19 cellular contexts compared by ENCODE assay signal in genomic region chr1:204367193-204367858, GRCh38.
"Had no signal": no experiment of that assay in that cellular context is flagged by ENCODE, and none has a peak within 500 bp of the region (broad histone marks: within the 10 kb centered on the region; RNA-seq: fewer than 3 reads in every experiment).

No MANE protein-coding gene starts in this region.

- H3K4me3 Mint-ChIP-seq: memory B cell, mesothelial cell of epicardium, natural killer cell, neural crest cell, type B pancreatic cell had no signal

- FAIRE-seq: islet of Langerhans, pancreas, small intestine, urothelium cell line had no signal

- H3K36me3 ChIP-seq: gastrocnemius medialis, heart right ventricle, pancreas had no signal

- H3K27ac ChIP-seq: coronary artery, gastrocnemius medialis, heart right ventricle, pancreas had no signal

- H3K9me3 ChIP-seq: gastrocnemius medialis, heart right ventricle, pancreas had no signal

- H3K4me1 Mint-ChIP-seq: neural crest cell had no signal

- H3K4me3 ChIP-seq: coronary artery, gastrocnemius medialis, heart right ventricle, pancreas had no signal

- H3K27me3 ChIP-seq: pancreas had no signal

- ATAC-seq: gastrocnemius medialis, heart right ventricle, natural killer cell, pancreas, right cardiac atrium had no signal

- H3K9me3 Mint-ChIP-seq: memory B cell, mesothelial cell of epicardium, natural killer cell, neural crest cell, type B pancreatic cell had no signal

- DNase-seq: effector CD4-positive, alpha-beta T cell; gastrocnemius medialis; heart right ventricle; kidney glomerular epithelial cell; natural killer cell; occipital lobe; pancreas; small intestine; stimulated activated CD4-positive, alpha-beta T cell treated with anti-CD3 and anti-CD28 coated beads, Interleukin-12 subunit alpha, Interleukin-12 subunit beta, amount 100 ng/mL, for 4 hours; stimulated activated naive CD4-positive, alpha-beta T cell treated with Interleukin-2 at 50 U/mL for 16 hours had no signal

- H3K27ac Mint-ChIP-seq: memory B cell, mesothelial cell of epicardium, natural killer cell, progenitor cell of endocrine pancreas, type B pancreatic cell had no signal

- H3K36me3 Mint-ChIP-seq: memory B cell, mesothelial cell of epicardium, natural killer cell had no signal
